ENCODE assay signal across 31 cellular contexts in genomic region chr17:8851600-8851999, GRCh38. TPM values are rescaled to one million over a fixed set of nuclear protein-coding genes. Genes with fewer than 3 reads are reported as not detected.
"Had no signal": no experiment of that assay in that cellular context is flagged by ENCODE, and none has a peak within 500 bp of the region (broad histone marks: within the 10 kb centered on the region; RNA-seq: fewer than 3 reads in every experiment).

No MANE protein-coding gene starts in this region.

- H3K4me3 ChIP-seq: colonic mucosa, esophagus muscularis mucosa, gastroesophageal sphincter, heart left ventricle, hepatocyte, prostate gland, right atrium auricular region, skin epidermis, spleen, thoracic aorta, tibial nerve, upper lobe of right lung, uterus had no signal

- H3K4me2 ChIP-seq: hepatocyte had no signal

- H3K27me3 ChIP-seq: colonic mucosa, foreskin keratinocyte, heart left ventricle, hepatocyte, right atrium auricular region, spleen, tibial nerve, uterus had no signal

- H3K27me3 Mint-ChIP-seq: naive thymus-derived CD8-positive, alpha-beta T cell; stimulated activated naive B cell treated with anti-CD40 and anti-IgM and Interleukin-4, amounts not matched to agents 10 μg/mL and 1 μg/mL and 100 μg/mL, for 72 hours; stimulated activated naive CD8-positive, alpha-beta T cell treated with anti-CD3 and anti-CD28 coated beads, Interleukin-15, Interleukin-2, amounts not matched to agents 100 ng/mL and 50 ng/mL, for 24 hours had no signal

- H3K27ac Mint-ChIP-seq: naive thymus-derived CD8-positive, alpha-beta T cell; nephron progenitor cell; stimulated activated naive B cell treated with anti-CD40 and anti-IgM and Interleukin-4, amounts not matched to agents 10 μg/mL and 1 μg/mL and 100 μg/mL, for 72 hours; stimulated activated naive CD8-positive, alpha-beta T cell treated with anti-CD3 and anti-CD28 coated beads, Interleukin-15, Interleukin-2, amounts not matched to agents 100 ng/mL and 50 ng/mL, for 24 hours had no signal

- H2AFZ ChIP-seq: hepatocyte had no signal

- FAIRE-seq: endothelial cell of umbilical vein, kidney had no signal

- ATAC-seq: foreskin keratinocyte; gastroesophageal sphincter; heart left ventricle; left lobe of liver; naive thymus-derived CD8-positive, alpha-beta T cell; stimulated activated naive B cell treated with anti-CD40 and anti-IgM and Interleukin-4, amounts not matched to agents 10 μg/mL and 1 μg/mL and 100 μg/mL, for 72 hours; upper lobe of right lung had no signal

- DNase-seq: colonic mucosa; dermis blood vessel endothelial cell; effector memory CD4-positive, alpha-beta T cell; foreskin keratinocyte; heart left ventricle; kidney; mesendoderm; naive thymus-derived CD8-positive, alpha-beta T cell; nephron progenitor cell; nucleus accumbens; spleen; stimulated activated CD4-positive, alpha-beta T cell treated with anti-CD3 and anti-CD28 coated beads, Interleukin-4, amount 100 ng/mL, for 4 hours; stimulated activated naive B cell treated with anti-CD40 and anti-IgM and Interleukin-4, amounts not matched to agents 10 μg/mL and 1 μg/mL and 100 μg/mL, for 72 hours; upper lobe of right lung; uterus had no signal

- H3K4me3 Mint-ChIP-seq: naive thymus-derived CD8-positive, alpha-beta T cell; nephron progenitor cell; stimulated activated naive B cell treated with anti-CD40 and anti-IgM and Interleukin-4, amounts not matched to agents 10 μg/mL and 1 μg/mL and 100 μg/mL, for 72 hours; stimulated activated naive CD8-positive, alpha-beta T cell treated with anti-CD3 and anti-CD28 coated beads, Interleukin-15, Interleukin-2, amounts not matched to agents 100 ng/mL and 50 ng/mL, for 24 hours had no signal

- H3K9me3 Mint-ChIP-seq: naive thymus-derived CD8-positive, alpha-beta T cell; stimulated activated naive B cell treated with anti-CD40 and anti-IgM and Interleukin-4, amounts not matched to agents 10 μg/mL and 1 μg/mL and 100 μg/mL, for 72 hours; stimulated activated naive CD8-positive, alpha-beta T cell treated with anti-CD3 and anti-CD28 coated beads, Interleukin-15, Interleukin-2, amounts not matched to agents 100 ng/mL and 50 ng/mL, for 24 hours had no signal

- H3K79me2 ChIP-seq: hepatocyte had no signal

- H3K4me1 ChIP-seq: colonic mucosa, foreskin keratinocyte, gastroesophageal sphincter, prostate gland, tibial nerve, upper lobe of right lung, uterus had no signal

- H3K36me3 Mint-ChIP-seq: stimulated activated naive B cell treated with anti-CD40 and anti-IgM and Interleukin-4, amounts not matched to agents 10 μg/mL and 1 μg/mL and 100 μg/mL, for 72 hours had no signal

- H3K27ac ChIP-seq: colonic mucosa, esophagus muscularis mucosa, foreskin keratinocyte, gastroesophageal sphincter, heart left ventricle, hepatocyte, prostate gland, right atrium auricular region, skin epidermis, spleen, thoracic aorta, tibial nerve, upper lobe of right lung, uterus had no signal

- H3K9me3 ChIP-seq: colonic mucosa, esophagus muscularis mucosa, gastroesophageal sphincter, heart left ventricle, prostate gland, right atrium auricular region, spleen, thoracic aorta, tibial nerve, upper lobe of right lung, uterus had no signal

RNA-seq across cellular contexts. Expression of gene PIK3R6, which starts 15.9 kb away (rescaled TPM):
- total RNA-seq: dermis blood vessel endothelial cell, endothelial cell of umbilical vein, epithelial cell of proximal tubule, fibroblast of lung, foreskin keratinocyte, lung microvascular endothelial cell, myocyte, osteocyte had no signal
- polyA plus RNA-seq: endothelial cell of umbilical vein, foreskin keratinocyte had no signal

RNA-seq across cellular contexts. Expression of gene MFSD6L, which starts 52.4 kb away (rescaled TPM):
- total RNA-seq: dermis blood vessel endothelial cell, endothelial cell of umbilical vein, epithelial cell of proximal tubule, fibroblast of lung, foreskin keratinocyte, left lobe of liver, lung microvascular endothelial cell, myocyte, osteocyte, tibial nerve had no signal
- polyA plus RNA-seq: endothelial cell of umbilical vein; fibroblast of lung; foreskin keratinocyte; naive thymus-derived CD8-positive, alpha-beta T cell had no signal
